ENCODE assay signal across 1 cellular context in the genomic region with DNA sequence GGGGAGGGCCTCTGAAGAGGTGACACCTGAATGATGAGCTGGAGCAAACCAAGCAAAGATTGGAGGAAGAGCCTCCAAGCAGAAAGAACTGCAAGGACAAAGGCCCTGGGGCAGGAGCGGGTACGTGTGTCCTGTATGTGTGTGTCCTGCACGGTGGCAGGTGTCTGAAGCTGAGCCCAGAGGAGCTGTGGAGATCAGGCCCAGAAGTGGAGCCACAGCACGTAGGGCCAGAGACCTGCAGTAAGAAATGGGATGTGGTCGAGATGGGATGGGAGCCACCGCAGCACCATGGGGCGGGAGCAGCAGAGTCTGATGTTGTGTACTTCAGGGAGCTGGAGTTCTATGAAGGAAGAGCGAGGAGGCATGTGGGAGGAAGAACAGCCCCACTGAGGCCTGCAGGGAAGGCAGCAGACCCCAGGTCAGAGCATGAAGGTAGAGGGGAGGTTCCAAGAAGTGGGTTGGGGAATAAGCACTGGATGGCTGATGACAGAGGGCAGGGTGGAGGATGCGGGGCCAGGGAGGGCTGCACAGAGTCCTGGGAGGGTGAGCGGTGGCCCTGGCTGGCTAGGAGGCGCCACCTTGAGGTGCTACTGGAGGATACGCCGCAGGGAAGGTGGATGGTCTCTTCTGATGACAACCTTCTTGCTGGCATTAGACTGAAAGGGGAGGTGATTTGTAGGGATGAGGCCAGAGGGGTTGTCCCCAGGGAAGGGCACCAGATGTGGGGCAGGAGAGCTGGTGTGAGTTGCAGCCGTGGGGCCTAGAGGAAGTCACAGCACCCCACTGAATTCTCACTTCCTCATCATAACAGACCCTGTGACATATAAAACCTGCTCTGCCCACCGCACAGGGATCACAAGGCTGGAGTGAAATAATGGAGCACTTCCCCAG.
TF ChIP-seq lines count a peak whose summit lies in the region.

No MANE protein-coding gene starts in this region.

TF ChIP-seq in HepG2, 621 proteins besides CTCF, POLR2A, EP300 and RAD21 (continued from another document):
- TF ChIP-seq ZNF280B (CRISPR knock-in tag; IDR thresholded peaks at IDR 0.05; ENCODE audit: borderline replicate concordance) (peak; percentile 44; the same call in 1 of the 2 replicates), ZBTB26 (CRISPR knock-in tag; IDR thresholded peaks at IDR 0.05; ENCODE audit: borderline replicate concordance) (no peak), KDM3A (CRISPR knock-in tag; IDR thresholded peaks at IDR 0.05; ENCODE audit: low read depth) (0 out of 2 replicates have a peak, but pooled peaks have one; percentile 28), SNAI1 (CRISPR knock-in tag; IDR thresholded peaks at IDR 0.05; ENCODE audit: borderline replicate concordance) (no peak), ZIK1 (CRISPR knock-in tag; IDR thresholded peaks at IDR 0.05; ENCODE audit: borderline replicate concordance, low read depth) (no peak), ZBTB21 (CRISPR knock-in tag; IDR thresholded peaks at IDR 0.05) (no peak), SMYD3 (CRISPR knock-in tag; IDR thresholded peaks at IDR 0.05) (no peak), TARDBP (CRISPR knock-in tag; IDR thresholded peaks at IDR 0.05) (no peak), ZNF776 (CRISPR knock-in tag; IDR thresholded peaks at IDR 0.05) (no peak), TFAP4 (IDR thresholded peaks at IDR 0.05; ENCODE audit: borderline replicate concordance, low read depth) (no peak), KDM4B (CRISPR knock-in tag; IDR thresholded peaks at IDR 0.05) (peak; percentile 51; the same call in 1 of the 2 replicates), HOXA9 (CRISPR knock-in tag; IDR thresholded peaks at IDR 0.05; ENCODE audit: borderline replicate concordance) (no peak), SMAD1 (CRISPR knock-in tag; IDR thresholded peaks at IDR 0.05; ENCODE audit: borderline replicate concordance, low read depth) (peak; percentile 84; the same call in 1 of the 2 replicates), RXRB (CRISPR knock-in tag; IDR thresholded peaks at IDR 0.05; ENCODE audit: borderline replicate concordance) (peak; percentile 64; the same call in 1 of the 2 replicates), ZNF549 (CRISPR knock-in tag; IDR thresholded peaks at IDR 0.05) (no peak), NFYC (CRISPR knock-in tag; IDR thresholded peaks at IDR 0.05) (no peak)
- TF ChIP-seq, protein P1, sequence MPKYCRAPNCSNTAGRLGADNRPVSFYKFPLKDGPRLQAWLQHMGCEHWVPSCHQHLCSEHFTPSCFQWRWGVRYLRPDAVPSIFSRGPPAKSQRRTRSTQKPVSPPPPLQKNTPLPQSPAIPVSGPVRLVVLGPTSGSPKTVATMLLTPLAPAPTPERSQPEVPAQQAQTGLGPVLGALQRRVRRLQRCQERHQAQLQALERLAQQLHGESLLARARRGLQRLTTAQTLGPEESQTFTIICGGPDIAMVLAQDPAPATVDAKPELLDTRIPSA (CRISPR knock-in tag; IDR thresholded peaks at IDR 0.05; ENCODE audit: borderline replicate concordance) = no peak
- TF ChIP-seq, protein P2, sequence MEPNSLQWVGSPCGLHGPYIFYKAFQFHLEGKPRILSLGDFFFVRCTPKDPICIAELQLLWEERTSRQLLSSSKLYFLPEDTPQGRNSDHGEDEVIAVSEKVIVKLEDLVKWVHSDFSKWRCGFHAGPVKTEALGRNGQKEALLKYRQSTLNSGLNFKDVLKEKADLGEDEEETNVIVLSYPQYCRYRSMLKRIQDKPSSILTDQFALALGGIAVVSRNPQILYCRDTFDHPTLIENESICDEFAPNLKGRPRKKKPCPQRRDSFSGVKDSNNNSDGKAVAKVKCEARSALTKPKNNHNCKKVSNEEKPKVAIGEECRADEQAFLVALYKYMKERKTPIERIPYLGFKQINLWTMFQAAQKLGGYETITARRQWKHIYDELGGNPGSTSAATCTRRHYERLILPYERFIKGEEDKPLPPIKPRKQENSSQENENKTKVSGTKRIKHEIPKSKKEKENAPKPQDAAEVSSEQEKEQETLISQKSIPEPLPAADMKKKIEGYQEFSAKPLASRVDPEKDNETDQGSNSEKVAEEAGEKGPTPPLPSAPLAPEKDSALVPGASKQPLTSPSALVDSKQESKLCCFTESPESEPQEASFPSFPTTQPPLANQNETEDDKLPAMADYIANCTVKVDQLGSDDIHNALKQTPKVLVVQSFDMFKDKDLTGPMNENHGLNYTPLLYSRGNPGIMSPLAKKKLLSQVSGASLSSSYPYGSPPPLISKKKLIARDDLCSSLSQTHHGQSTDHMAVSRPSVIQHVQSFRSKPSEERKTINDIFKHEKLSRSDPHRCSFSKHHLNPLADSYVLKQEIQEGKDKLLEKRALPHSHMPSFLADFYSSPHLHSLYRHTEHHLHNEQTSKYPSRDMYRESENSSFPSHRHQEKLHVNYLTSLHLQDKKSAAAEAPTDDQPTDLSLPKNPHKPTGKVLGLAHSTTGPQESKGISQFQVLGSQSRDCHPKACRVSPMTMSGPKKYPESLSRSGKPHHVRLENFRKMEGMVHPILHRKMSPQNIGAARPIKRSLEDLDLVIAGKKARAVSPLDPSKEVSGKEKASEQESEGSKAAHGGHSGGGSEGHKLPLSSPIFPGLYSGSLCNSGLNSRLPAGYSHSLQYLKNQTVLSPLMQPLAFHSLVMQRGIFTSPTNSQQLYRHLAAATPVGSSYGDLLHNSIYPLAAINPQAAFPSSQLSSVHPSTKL (CRISPR knock-in tag; IDR thresholded peaks at IDR 0.05) = peak; percentile 34; the same call in 1 of the 2 replicates
- TF ChIP-seq, protein P3, sequence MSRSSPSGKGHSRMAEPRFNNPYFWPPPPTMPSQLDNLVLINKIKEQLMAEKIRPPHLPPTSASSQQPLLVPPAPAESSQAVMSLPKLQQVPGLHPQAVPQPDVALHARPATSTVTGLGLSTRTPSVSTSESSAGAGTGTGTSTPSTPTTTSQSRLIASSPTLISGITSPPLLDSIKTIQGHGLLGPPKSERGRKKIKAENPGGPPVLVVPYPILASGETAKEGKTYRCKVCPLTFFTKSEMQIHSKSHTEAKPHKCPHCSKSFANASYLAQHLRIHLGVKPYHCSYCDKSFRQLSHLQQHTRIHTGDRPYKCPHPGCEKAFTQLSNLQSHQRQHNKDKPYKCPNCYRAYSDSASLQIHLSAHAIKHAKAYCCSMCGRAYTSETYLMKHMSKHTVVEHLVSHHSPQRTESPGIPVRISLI (CRISPR knock-in tag; IDR thresholded peaks at IDR 0.05; ENCODE audit: borderline replicate concordance) = no peak
TF ChIP-seq in HepG2: peak in this region for 85.
